8 cellular contexts compared by ENCODE assay signal in genomic region chr11:32893091-32893946, GRCh38. TPM values are rescaled to one million over a fixed set of nuclear protein-coding genes. Genes with fewer than 3 reads are reported as not detected.
A peak's percentile ranks its signal among the peaks of the same experiment; 100 is the strongest.
DNase-seq lines count a peak whose midpoint lies in the region; ATAC-seq and TF ChIP-seq lines count a peak whose summit lies in the region.

No MANE protein-coding gene starts in this region.

- H3K9ac ChIP-seq in rectal smooth muscle tissue (ENCODE audit: low read length), result peak overlapping the region; percentile 78

- H3K27ac ChIP-seq in right cardiac atrium (ENCODE audit: low read length), result peak overlapping the region; percentile 73
- H3K27ac ChIP-seq in rectal smooth muscle tissue (ENCODE audit: low read depth, low read length), result peak overlapping the region; percentile 90

- intact Hi-C loops in right cardiac atrium (cut with DNase I), result no loop called here

- no peaks in the 10 kb centered on the region for H3K27me3 ChIP-seq in right cardiac atrium (ENCODE audit: control insufficient read depth, insufficient read depth)
- no peaks in the 10 kb centered on the region for H3K27me3 ChIP-seq in rectal smooth muscle tissue (ENCODE audit: control insufficient read depth, insufficient read depth, low read length)

- H3K9me3 ChIP-seq in right cardiac atrium (ENCODE audit: control insufficient read depth, low read length), result no peaks in the 10 kb centered on the region

- no peaks in the 10 kb centered on the region for H3K4me1 ChIP-seq in right cardiac atrium (ENCODE audit: control insufficient read depth, insufficient read depth, low read length)
- no peaks in the 10 kb centered on the region for H3K4me1 ChIP-seq in rectal smooth muscle tissue (ENCODE audit: control insufficient read depth, insufficient read depth, low read length)

- H3K4me3 ChIP-seq in right cardiac atrium (ENCODE audit: low read length) (peak overlapping the region; percentile 98), rectal smooth muscle tissue (ENCODE audit: low read length) (peak overlapping the region; percentile 87)

- WGBS in right cardiac atrium, result under 1% methylated on average over 92 of the region's 92 CpGs

- ATAC-seq in GM19397 (IDR thresholded peaks at IDR 0.05; ENCODE audit: unreplicated experiment), result peak; percentile 32
- peak; percentile 40 for ATAC-seq in HG03521 (IDR thresholded peaks at IDR 0.05; ENCODE audit: unreplicated experiment)
- peak; percentile 76 for ATAC-seq in SK-N-SH treated with all-trans-retinoic acid at 6 μM for 48 hours
- ATAC-seq in right cardiac atrium, result peak; percentile 46 to 65
- no peak for ATAC-seq in GM18520 (IDR thresholded peaks at IDR 0.05; ENCODE audit: unreplicated experiment)

- no peaks in the 10 kb centered on the region for H3K36me3 ChIP-seq in rectal smooth muscle tissue (ENCODE audit: control insufficient read depth, insufficient read depth, low read length)

- DNase-seq in COLO829 (ENCODE audit: low spot score) (peak; percentile 21), amniotic stem cell (lab: John Stamatoyannopoulos, UW) (peak; percentile 20), right cardiac atrium (peak; percentile 45 to 81 (median 75))

TF ChIP-seq in SK-N-SH treated with all-trans-retinoic acid at 6 μM for 48 hours, 23 proteins besides CTCF, POLR2A, EP300 and RAD21:
- TF ChIP-seq ZFP30 (CRISPR knock-in tag; IDR thresholded peaks at IDR 0.05), result no peak
- TF ChIP-seq, protein P1, sequence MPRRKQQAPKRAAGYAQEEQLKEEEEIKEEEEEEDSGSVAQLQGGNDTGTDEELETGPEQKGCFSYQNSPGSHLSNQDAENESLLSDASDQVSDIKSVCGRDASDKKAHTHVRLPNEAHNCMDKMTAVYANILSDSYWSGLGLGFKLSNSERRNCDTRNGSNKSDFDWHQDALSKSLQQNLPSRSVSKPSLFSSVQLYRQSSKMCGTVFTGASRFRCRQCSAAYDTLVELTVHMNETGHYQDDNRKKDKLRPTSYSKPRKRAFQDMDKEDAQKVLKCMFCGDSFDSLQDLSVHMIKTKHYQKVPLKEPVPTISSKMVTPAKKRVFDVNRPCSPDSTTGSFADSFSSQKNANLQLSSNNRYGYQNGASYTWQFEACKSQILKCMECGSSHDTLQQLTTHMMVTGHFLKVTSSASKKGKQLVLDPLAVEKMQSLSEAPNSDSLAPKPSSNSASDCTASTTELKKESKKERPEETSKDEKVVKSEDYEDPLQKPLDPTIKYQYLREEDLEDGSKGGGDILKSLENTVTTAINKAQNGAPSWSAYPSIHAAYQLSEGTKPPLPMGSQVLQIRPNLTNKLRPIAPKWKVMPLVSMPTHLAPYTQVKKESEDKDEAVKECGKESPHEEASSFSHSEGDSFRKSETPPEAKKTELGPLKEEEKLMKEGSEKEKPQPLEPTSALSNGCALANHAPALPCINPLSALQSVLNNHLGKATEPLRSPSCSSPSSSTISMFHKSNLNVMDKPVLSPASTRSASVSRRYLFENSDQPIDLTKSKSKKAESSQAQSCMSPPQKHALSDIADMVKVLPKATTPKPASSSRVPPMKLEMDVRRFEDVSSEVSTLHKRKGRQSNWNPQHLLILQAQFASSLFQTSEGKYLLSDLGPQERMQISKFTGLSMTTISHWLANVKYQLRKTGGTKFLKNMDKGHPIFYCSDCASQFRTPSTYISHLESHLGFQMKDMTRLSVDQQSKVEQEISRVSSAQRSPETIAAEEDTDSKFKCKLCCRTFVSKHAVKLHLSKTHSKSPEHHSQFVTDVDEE (CRISPR knock-in tag; IDR thresholded peaks at IDR 0.05), result no peak
- no peak for TF ChIP-seq RARB (CRISPR knock-in tag; IDR thresholded peaks at IDR 0.05)
- no peak for TF ChIP-seq ZC3H10 (CRISPR knock-in tag; IDR thresholded peaks at IDR 0.05)
- TF ChIP-seq ZNF8 (CRISPR knock-in tag; IDR thresholded peaks at IDR 0.05), result no peak
- no peak for TF ChIP-seq OSR1 (CRISPR knock-in tag; IDR thresholded peaks at IDR 0.05)
- TF ChIP-seq CSDC2 (CRISPR knock-in tag; IDR thresholded peaks at IDR 0.05), result no peak
- no peak for TF ChIP-seq ISL1 (CRISPR knock-in tag; IDR thresholded peaks at IDR 0.05)
- no peak for TF ChIP-seq TCF4 (CRISPR knock-in tag; IDR thresholded peaks at IDR 0.05; ENCODE audit: borderline replicate concordance)
- no peak for TF ChIP-seq CSRNP3 (CRISPR knock-in tag; IDR thresholded peaks at IDR 0.05)
- no peak for TF ChIP-seq SNAI2 (CRISPR knock-in tag; IDR thresholded peaks at IDR 0.05)
- TF ChIP-seq TOX (CRISPR knock-in tag; IDR thresholded peaks at IDR 0.05; ENCODE audit: borderline replicate concordance), result no peak
TF ChIP-seq in SK-N-SH treated with all-trans-retinoic acid at 6 μM for 48 hours: peak in this region for 0.

RNA-seq across cellular contexts. Expression of gene QSER1, which starts 0.7 kb away (rescaled TPM):
- total RNA-seq in right cardiac atrium, result 10 to 100 TPM; 17.2 to 21.5 (median 19.4) TPM
- 3.2 TPM for polyA plus RNA-seq in right cardiac atrium

Comparison
In these comparisons a context has a peak if more than half of its experiments do, and no peak if none do; other contexts are left out.
1. DNase-seq: peak in every context shown above with its lines; median percentile 75 in right cardiac atrium; 21 in COLO829; 20 in amniotic stem cell.